In genomic region chr9:1453636-1454035, GRCh38 we compare ENCODE assay signal across 1 cellular context.
TF ChIP-seq lines count a peak whose summit lies in the region.

No MANE protein-coding gene starts in this region.

TF ChIP-seq in HepG2, 621 proteins besides CTCF, POLR2A, EP300 and RAD21 (continued from another document):
- TF ChIP-seq, protein P1, sequence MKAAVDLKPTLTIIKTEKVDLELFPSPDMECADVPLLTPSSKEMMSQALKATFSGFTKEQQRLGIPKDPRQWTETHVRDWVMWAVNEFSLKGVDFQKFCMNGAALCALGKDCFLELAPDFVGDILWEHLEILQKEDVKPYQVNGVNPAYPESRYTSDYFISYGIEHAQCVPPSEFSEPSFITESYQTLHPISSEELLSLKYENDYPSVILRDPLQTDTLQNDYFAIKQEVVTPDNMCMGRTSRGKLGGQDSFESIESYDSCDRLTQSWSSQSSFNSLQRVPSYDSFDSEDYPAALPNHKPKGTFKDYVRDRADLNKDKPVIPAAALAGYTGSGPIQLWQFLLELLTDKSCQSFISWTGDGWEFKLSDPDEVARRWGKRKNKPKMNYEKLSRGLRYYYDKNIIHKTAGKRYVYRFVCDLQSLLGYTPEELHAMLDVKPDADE (CRISPR knock-in tag; IDR thresholded peaks at IDR 0.05): no peak
- no peak for TF ChIP-seq MTA3 (CRISPR knock-in tag; IDR thresholded peaks at IDR 0.05)
- no peak for TF ChIP-seq TCF12 (IDR thresholded peaks at IDR 0.05)
- TF ChIP-seq TCF12 (CRISPR knock-in tag; IDR thresholded peaks at IDR 0.05): no peak
- TF ChIP-seq ZNF776 (CRISPR knock-in tag; IDR thresholded peaks at IDR 0.05): no peak
- no peak for TF ChIP-seq U2AF1 (optimal IDR thresholded peaks at IDR 0.05; ENCODE audit: low read depth, low read length)
- TF ChIP-seq MED1 (CRISPR knock-in tag; IDR thresholded peaks at IDR 0.05): no peak
- TF ChIP-seq HCFC1 (IDR thresholded peaks at IDR 0.05; ENCODE audit: low read depth, low read length): no peak
- TF ChIP-seq, protein P2, sequence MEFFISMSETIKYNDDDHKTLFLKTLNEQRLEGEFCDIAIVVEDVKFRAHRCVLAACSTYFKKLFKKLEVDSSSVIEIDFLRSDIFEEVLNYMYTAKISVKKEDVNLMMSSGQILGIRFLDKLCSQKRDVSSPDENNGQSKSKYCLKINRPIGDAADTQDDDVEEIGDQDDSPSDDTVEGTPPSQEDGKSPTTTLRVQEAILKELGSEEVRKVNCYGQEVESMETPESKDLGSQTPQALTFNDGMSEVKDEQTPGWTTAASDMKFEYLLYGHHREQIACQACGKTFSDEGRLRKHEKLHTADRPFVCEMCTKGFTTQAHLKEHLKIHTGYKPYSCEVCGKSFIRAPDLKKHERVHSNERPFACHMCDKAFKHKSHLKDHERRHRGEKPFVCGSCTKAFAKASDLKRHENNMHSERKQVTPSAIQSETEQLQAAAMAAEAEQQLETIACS (CRISPR knock-in tag; IDR thresholded peaks at IDR 0.05): no peak
